In genomic region chr4:186241616-186242015, GRCh38 we compare ENCODE assay signal across 2 cellular contexts.
A peak's percentile ranks its signal among the peaks of the same experiment; 100 is the strongest.
TF ChIP-seq lines count a peak whose summit lies in the region.

No MANE protein-coding gene starts in this region.

TF ChIP-seq in GM23338, 12 proteins besides CTCF, POLR2A, EP300 and RAD21:
- TF ChIP-seq POLR2AphosphoS5 (IDR thresholded peaks at IDR 0.05; ENCODE audit: low read depth) (0 out of 2 replicates have a peak, but pooled peaks have one; percentile 28), JUNB (IDR thresholded peaks at IDR 0.05; ENCODE audit: unreplicated experiment) (no peak), ZNF114 (CRISPR knock-in tag; IDR thresholded peaks at IDR 0.05) (no peak), EZH2phosphoT487 (IDR thresholded peaks at IDR 0.05; ENCODE audit: unreplicated experiment) (no peak), ZNF462 (CRISPR knock-in tag; IDR thresholded peaks at IDR 0.05) (no peak)

TF ChIP-seq in H1, 55 proteins besides CTCF, POLR2A, EP300 and RAD21:
- no peak for TF ChIP-seq MAX (IDR thresholded peaks at IDR 0.05)
- TF ChIP-seq CBX5 (IDR thresholded peaks at IDR 0.05; ENCODE audit: low read depth, low read length), result no peak
- no peak for TF ChIP-seq TBP (IDR thresholded peaks at IDR 0.05; ENCODE audit: low read depth, low read length)
- no peak for TF ChIP-seq ASH2L (IDR thresholded peaks at IDR 0.05; ENCODE audit: low read length)
TF ChIP-seq in H1: peak in this region for 0.
